26 cellular contexts compared by ENCODE assay signal in the genomic region with DNA sequence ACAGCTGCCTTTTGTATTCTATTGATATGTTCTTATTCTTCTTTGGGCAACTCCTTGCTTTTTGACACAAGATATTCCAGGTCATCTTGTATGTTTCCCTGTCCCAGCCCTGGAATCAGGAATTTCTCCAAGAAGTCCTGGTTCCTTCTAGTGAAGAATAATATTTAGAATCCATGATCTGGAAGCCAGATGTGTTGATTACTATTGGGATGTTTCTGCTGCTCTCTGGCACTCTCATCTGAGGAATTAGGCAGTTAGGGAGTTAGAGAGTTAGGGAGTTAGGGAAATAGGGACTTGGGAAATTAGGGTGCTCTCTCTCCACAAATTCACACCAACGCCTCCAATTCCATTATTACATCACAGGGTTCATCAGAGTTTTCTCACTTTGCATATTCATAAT.
"Had no signal": no experiment of that assay in that cellular context is flagged by ENCODE, and none has a peak within 500 bp of the region (broad histone marks: within the 10 kb centered on the region; RNA-seq: fewer than 3 reads in every experiment).

No MANE protein-coding gene starts in this region.

- FAIRE-seq: colon, endothelial cell of umbilical vein, frontal cortex had no signal

- H3K9me3 ChIP-seq: colonic mucosa, esophagus muscularis mucosa, esophagus squamous epithelium, gastrocnemius medialis, gastroesophageal sphincter, heart left ventricle, heart right ventricle had no signal

- H3K4me1 ChIP-seq: colonic mucosa, foreskin keratinocyte, gastrocnemius medialis had no signal

- H3K36me3 ChIP-seq: colonic mucosa, esophagus muscularis mucosa, esophagus squamous epithelium, gastrocnemius medialis, gastroesophageal sphincter, heart left ventricle, heart right ventricle had no signal

- DNase-seq: colonic mucosa; cortex of kidney; dermis blood vessel endothelial cell; dorsolateral prefrontal cortex; effector CD4-positive, alpha-beta T cell; effector CD8-positive, alpha-beta T cell; effector memory CD4-positive, alpha-beta T cell; effector memory CD8-positive, alpha-beta T cell; endodermal cell; erythroblast; esophagus squamous epithelium; foreskin fibroblast; foreskin keratinocyte; foreskin melanocyte; gastrocnemius medialis; glutamatergic neuron; head of caudate nucleus; heart left ventricle; heart right ventricle had no signal

- H3K27ac ChIP-seq: colonic mucosa, coronary artery, dorsolateral prefrontal cortex, epithelial cell of prostate, esophagus muscularis mucosa, esophagus squamous epithelium, foreskin keratinocyte, gastrocnemius medialis, gastroesophageal sphincter, heart left ventricle, heart right ventricle had no signal

- H3K4me3 ChIP-seq: colonic mucosa, coronary artery, dorsolateral prefrontal cortex, esophagus muscularis mucosa, esophagus squamous epithelium, gastrocnemius medialis, gastroesophageal sphincter, heart left ventricle, heart right ventricle had no signal

- H3K27me3 ChIP-seq: colonic mucosa, dorsolateral prefrontal cortex, esophagus muscularis mucosa, esophagus squamous epithelium, foreskin keratinocyte, gastrocnemius medialis, gastroesophageal sphincter, heart left ventricle, heart right ventricle had no signal
